Comparison of ENCODE assay signal across 19 cellular contexts in the genomic region with DNA sequence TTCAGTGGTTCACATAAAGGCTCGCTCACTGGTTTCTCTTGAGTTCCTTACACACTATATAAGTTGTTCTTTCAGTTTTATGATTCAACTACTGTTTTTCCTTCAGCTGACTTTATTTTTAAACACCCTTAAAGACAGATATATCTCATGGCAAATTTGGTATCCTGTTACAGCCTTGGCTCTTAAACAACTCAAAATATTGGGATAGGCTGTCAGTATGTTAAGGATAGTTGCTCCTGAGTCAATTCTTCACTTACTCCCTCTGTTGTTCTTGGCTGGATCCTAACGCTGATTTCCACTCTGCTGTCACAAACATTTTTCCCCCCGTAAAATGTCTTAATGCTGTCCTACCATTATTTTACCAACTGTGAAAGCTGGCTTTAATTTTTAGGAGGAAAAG. TPM values are rescaled to one million over a fixed set of nuclear protein-coding genes. Genes with fewer than 3 reads are reported as not detected.
DNase-seq lines count a peak whose midpoint lies in the region; ATAC-seq and TF ChIP-seq lines count a peak whose summit lies in the region.
"Had no signal": no experiment of that assay in that cellular context is flagged by ENCODE, and none has a peak within 500 bp of the region (broad histone marks: within the 10 kb centered on the region; RNA-seq: fewer than 3 reads in every experiment).

No MANE protein-coding gene starts in this region.

- no peak overlapping the region for H3K4me3 ChIP-seq in fibroblast of lung (replicated peaks in 1 of 4; ENCODE audit: control extremely low read depth in 1 of 4, insufficient read depth in 1 of 4, low read depth in 3 of 4, low read length in 4 of 4)
- H3K4me3 ChIP-seq: BLaER1 treated with 17β-estradiol and CSF1 and Interleukin-3, amounts not matched to agents 10 nM and 100 nM; lower lobe of right lung; uterus had no signal

- no peaks in the 10 kb centered on the region for H3K9me3 ChIP-seq in fibroblast of lung (ENCODE audit: control insufficient read depth, insufficient read depth, low read depth, low read length)
- H3K9me3 ChIP-seq: BLaER1 treated with 17β-estradiol and CSF1 and Interleukin-3, amounts not matched to agents 10 nM and 100 nM; lower lobe of right lung; uterus had no signal

- no peak overlapping the region for H2AFZ ChIP-seq in fibroblast of lung (ENCODE audit: low read length)

- H3K27ac Mint-ChIP-seq in osteocyte (ENCODE audit: unreplicated experiment): peak overlapping the region; percentile 80
- H3K27ac Mint-ChIP-seq in activated CD4-positive, alpha-beta T cell treated with anti-CD3 and anti-CD28 coated beads, Interleukin-2, amount 10 ng/mL, durations not matched to agents 24 days and 14 days: no peak overlapping the region
- H3K27ac Mint-ChIP-seq: stimulated activated effector memory CD8-positive, alpha-beta T cell treated with anti-CD3 and anti-CD28 coated beads, Interleukin-12 subunit alpha, Interleukin-12 subunit beta, amount 100 ng/mL, for 72 hours had no signal

- H3K27ac ChIP-seq in fibroblast of lung (ENCODE audit: insufficient read depth, low read length): no peak overlapping the region

- peaks cover 46% of the 10 kb centered on the region for H3K36me3 Mint-ChIP-seq in osteocyte (ENCODE audit: unreplicated experiment)
- H3K36me3 Mint-ChIP-seq in activated CD4-positive, alpha-beta T cell treated with anti-CD3 and anti-CD28 coated beads, Interleukin-2, amount 10 ng/mL, durations not matched to agents 24 days and 14 days (ENCODE audit: low read depth): peaks cover 67% of the 10 kb centered on the region

- no peak for ATAC-seq in HG02870 (IDR thresholded peaks at IDR 0.05; ENCODE audit: unreplicated experiment)
- ATAC-seq: esophagus mucosa; lower lobe of right lung; stimulated activated effector memory CD8-positive, alpha-beta T cell treated with anti-CD3 and anti-CD28 coated beads, Interleukin-12 subunit alpha, Interleukin-12 subunit beta, amount 100 ng/mL, for 72 hours had no signal

- DNase-seq in EH (ENCODE audit: low read depth) (peak; percentile 65), amniotic stem cell (lab: John Stamatoyannopoulos, UW) (peak; percentile 17), fibroblast of lung (ENCODE audit: low read depth in 2 of 2) (peak; percentile 70 to 78), osteocyte (ENCODE audit: extremely low spot score, unreplicated experiment) (no peak), midbrain (lab: John Stamatoyannopoulos, UW) (no peak), NCI-H1930 (lab: John Stamatoyannopoulos, UW) (no peak)
- DNase-seq in activated CD4-positive, alpha-beta T cell treated with anti-CD3 and anti-CD28 coated beads, Interleukin-2, amount 10 ng/mL, durations not matched to agents 24 days and 14 days: no peak
- DNase-seq: activated CD4-positive, alpha-beta T cell treated with anti-CD3 and anti-CD28 coated beads for 1 hour; DMS79 treated with DMSO at 0.1 percent for 48 hours; H9; lower lobe of right lung; NCI-H1092 treated with DMSO at 0.1 percent for 48 hours; NK-92 treated with Interleukin-12 subunit alpha and Interleukin-12 subunit beta, amount 100 ng/mL, for 24 hours; uterus had no signal

- intact Hi-C loops in activated CD4-positive, alpha-beta T cell treated with anti-CD3 and anti-CD28 coated beads, Interleukin-2, amount 10 ng/mL, durations not matched to agents 24 days and 14 days (cut with micrococcal nuclease): no loop called here

- peaks cover 43% of the 10 kb centered on the region for H3K4me1 Mint-ChIP-seq in osteocyte (ENCODE audit: unreplicated experiment)
- H3K4me1 Mint-ChIP-seq in activated CD4-positive, alpha-beta T cell treated with anti-CD3 and anti-CD28 coated beads, Interleukin-2, amount 10 ng/mL, durations not matched to agents 24 days and 14 days: peaks cover 16% of the 10 kb centered on the region

- no peaks in the 10 kb centered on the region for H3K27me3 Mint-ChIP-seq in osteocyte (ENCODE audit: unreplicated experiment)
- no peaks in the 10 kb centered on the region for H3K27me3 Mint-ChIP-seq in activated CD4-positive, alpha-beta T cell treated with anti-CD3 and anti-CD28 coated beads, Interleukin-2, amount 10 ng/mL, durations not matched to agents 24 days and 14 days
- H3K27me3 Mint-ChIP-seq: activated naive CD4-positive, alpha-beta T cell treated with anti-CD3 and anti-CD28 coated beads, Interleukin-2, amount 50 U/mL, for 24 hours had no signal

- no peak for TF ChIP-seq CTCF in fibroblast of lung (conservative IDR thresholded peaks at IDR 0.05 in 1 of 2, IDR thresholded peaks at IDR 0.05 in 1 of 2; ENCODE audit: low read depth in 1 of 2, low read length in 2 of 2)
- TF ChIP-seq CTCF in osteocyte (IDR thresholded peaks at IDR 0.05): no peak

- no peaks in the 10 kb centered on the region for H4K20me1 ChIP-seq in fibroblast of lung (ENCODE audit: control insufficient read depth, extremely low read depth, insufficient read depth, low read length)

- no peak overlapping the region for H3K9ac ChIP-seq in fibroblast of lung (ENCODE audit: insufficient read depth, low read length)
- H3K9ac ChIP-seq: BLaER1 treated with 17β-estradiol and CSF1 and Interleukin-3, amounts not matched to agents 10 nM and 100 nM had no signal

- peaks cover 8% of the 10 kb centered on the region for H3K79me2 ChIP-seq in fibroblast of lung (ENCODE audit: control insufficient read depth, insufficient read depth, low read length)

- H3K36me3 ChIP-seq in fibroblast of lung (ENCODE audit: control insufficient read depth, insufficient read depth, low read length): peaks cover 1% of the 10 kb centered on the region
- H3K36me3 ChIP-seq: uterus had no signal

- no peak overlapping the region for H3K4me2 ChIP-seq in fibroblast of lung (ENCODE audit: extremely low read depth, insufficient read depth, low read length)
- H3K4me2 ChIP-seq: BLaER1 treated with 17β-estradiol and CSF1 and Interleukin-3, amounts not matched to agents 10 nM and 100 nM had no signal

- H3K4me3 Mint-ChIP-seq in osteocyte (ENCODE audit: unreplicated experiment): peak overlapping the region; percentile 33
- no peak overlapping the region for H3K4me3 Mint-ChIP-seq in activated CD4-positive, alpha-beta T cell treated with anti-CD3 and anti-CD28 coated beads, Interleukin-2, amount 10 ng/mL, durations not matched to agents 24 days and 14 days
- H3K4me3 Mint-ChIP-seq: activated naive CD4-positive, alpha-beta T cell treated with anti-CD3 and anti-CD28 coated beads, Interleukin-2, amount 50 U/mL, for 24 hours; H9; stimulated activated effector memory CD8-positive, alpha-beta T cell treated with anti-CD3 and anti-CD28 coated beads, Interleukin-12 subunit alpha, Interleukin-12 subunit beta, amount 100 ng/mL, for 72 hours had no signal

- H3K4me1 ChIP-seq in fibroblast of lung (ENCODE audit: control insufficient read depth, extremely low read depth, insufficient read depth, low read length): no peaks in the 10 kb centered on the region
- H3K4me1 ChIP-seq: uterus had no signal

- no peaks in the 10 kb centered on the region for H3K27me3 ChIP-seq in fibroblast of lung (ENCODE audit: control insufficient read depth, insufficient read depth, low read length)
- H3K27me3 ChIP-seq: BLaER1 treated with 17β-estradiol and CSF1 and Interleukin-3, amounts not matched to agents 10 nM and 100 nM; uterus had no signal

- H3K9me3 Mint-ChIP-seq in osteocyte (ENCODE audit: unreplicated experiment): peaks cover 3% of the 10 kb centered on the region
- H3K9me3 Mint-ChIP-seq in activated CD4-positive, alpha-beta T cell treated with anti-CD3 and anti-CD28 coated beads, Interleukin-2, amount 10 ng/mL, durations not matched to agents 24 days and 14 days: no peaks in the 10 kb centered on the region
- H3K9me3 Mint-ChIP-seq: activated naive CD4-positive, alpha-beta T cell treated with anti-CD3 and anti-CD28 coated beads, Interleukin-2, amount 50 U/mL, for 24 hours; H9; stimulated activated effector memory CD8-positive, alpha-beta T cell treated with anti-CD3 and anti-CD28 coated beads, Interleukin-12 subunit alpha, Interleukin-12 subunit beta, amount 100 ng/mL, for 72 hours had no signal

RNA-seq across cellular contexts. Expression of a gene that starts 1.2 kb away (rescaled TPM):
- 7.4 and 7.7 TPM in 2 replicates for total RNA-seq in fibroblast of lung
- 1.3 and 2.0 TPM in 2 replicates for polyA plus RNA-seq in fibroblast of lung
- polyA plus RNA-seq in fibroblast of lung (2012): 0.13 and 0.66 TPM in 2 replicates
- polyA minus RNA-seq in fibroblast of lung (ENCODE audit: low replicate concordance): not detected in 2 replicates
- 0.21 and 0.89 TPM in 2 replicates for total RNA-seq in osteocyte
- total RNA-seq in activated CD4-positive, alpha-beta T cell treated with anti-CD3 and anti-CD28 coated beads, Interleukin-2, amount 10 ng/mL, durations not matched to agents 24 days and 14 days: 0.43 TPM in 1 of 2 replicates, not detected in the other

RNA-seq across cellular contexts. Expression of a gene that starts 19.6 kb away (rescaled TPM):
- total RNA-seq in fibroblast of lung (24.4 and 25.4 TPM in 2 replicates), osteocyte (33.4 and 38.5 TPM in 2 replicates)
- polyA plus RNA-seq in fibroblast of lung: 16.0 and 21.1 TPM in 2 replicates
- polyA plus RNA-seq in fibroblast of lung (2012): 14.3 and 17.6 TPM in 2 replicates
- 4.2 and 11.9 TPM in 2 replicates for polyA minus RNA-seq in fibroblast of lung (ENCODE audit: low replicate concordance)
- 18.0 and 18.9 TPM in 2 replicates for total RNA-seq in activated CD4-positive, alpha-beta T cell treated with anti-CD3 and anti-CD28 coated beads, Interleukin-2, amount 10 ng/mL, durations not matched to agents 24 days and 14 days

Comparison
In these comparisons a context has a peak if more than half of its experiments do, and no peak if none do; other contexts are left out.
1. DNase-seq: peak in EH (single experiment), amniotic stem cell (single experiment) and fibroblast of lung (2 of 2); none in osteocyte (single experiment), midbrain (single experiment), NCI-H1930 (0 of 2) and activated CD4-positive, alpha-beta T cell treated with anti-CD3 and anti-CD28 coated beads, Interleukin-2, amount 10 ng/mL, durations not matched to agents 24 days and 14 days (single experiment).